Comparison of ENCODE assay signal across 28 cellular contexts in the genomic region with DNA sequence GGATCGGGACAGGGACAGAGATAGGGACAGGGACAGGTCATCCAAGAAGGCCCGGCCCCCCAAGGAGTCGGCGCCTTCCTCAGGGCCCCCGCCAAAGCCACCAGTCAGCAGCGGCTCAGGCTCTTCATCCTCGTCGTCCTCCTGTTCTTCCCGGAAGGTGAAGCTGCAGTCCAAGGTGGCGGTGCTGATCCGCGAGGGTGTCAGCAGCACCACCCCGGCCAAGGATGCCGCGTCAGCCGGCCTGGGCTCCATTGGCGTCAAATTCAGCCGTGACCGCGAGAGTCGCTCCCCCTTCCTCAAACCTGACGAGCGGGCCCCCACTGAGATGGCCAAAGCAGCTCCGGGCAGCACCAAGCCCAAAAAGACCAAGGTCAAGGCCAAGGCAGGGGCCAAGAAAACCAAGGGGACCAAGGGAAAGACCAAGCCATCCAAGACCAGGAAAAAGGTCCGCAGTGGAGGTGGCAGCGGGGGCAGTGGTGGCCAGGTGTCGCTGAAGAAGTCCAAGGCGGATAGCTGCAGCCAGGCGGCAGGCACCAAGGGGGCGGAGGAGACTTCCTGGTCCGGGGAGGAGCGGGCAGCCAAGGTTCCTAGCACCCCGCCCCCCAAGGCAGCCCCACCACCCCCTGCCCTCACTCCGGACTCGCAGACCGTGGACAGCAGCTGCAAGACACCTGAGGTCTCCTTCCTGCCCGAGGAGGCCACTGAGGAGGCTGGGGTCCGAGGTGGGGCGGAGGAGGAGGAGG.
"Had no signal": no experiment of that assay in that cellular context is flagged by ENCODE, and none has a peak within 500 bp of the region (broad histone marks: within the 10 kb centered on the region; RNA-seq: fewer than 3 reads in every experiment).

No MANE protein-coding gene starts in this region.

- H3K27me3 ChIP-seq: left lung, neutrophil, ovary, thyroid gland, upper lobe of right lung had no signal

- H3K9me3 ChIP-seq: left lung, neutrophil, ovary, prostate gland, thyroid gland, upper lobe of right lung had no signal

- H3K9me3 Mint-ChIP-seq: activated CD4-positive, alpha-beta T cell treated with anti-CD3 and anti-CD28 coated beads, Interleukin-2, amount 10 ng/mL, durations not matched to agents 7 days and 5 days; activated naive CD4-positive, alpha-beta T cell treated with anti-CD3 and anti-CD28 coated beads, Interleukin-2, amount 50 U/mL, for 72 hours; activated T-helper 17 cell treated with anti-CD3 and anti-CD28 coated beads, Interleukin-2, amount 50 U/mL, for 72 hours; brain; mesothelial cell of epicardium; naive thymus-derived CD8-positive, alpha-beta T cell; stimulated activated naive CD8-positive, alpha-beta T cell treated with anti-CD3 and anti-CD28 coated beads, Interleukin-15, Interleukin-2, amounts not matched to agents 100 ng/mL and 50 ng/mL, for 24 hours; T-helper 2 cell treated with Interferon-gamma antibody and Interleukin-4, amounts not matched to agents 5 μg/mL and 100 μg/mL, for 36 hours had no signal

- H3K27ac ChIP-seq: left lung, neutrophil, ovary, prostate gland, thyroid gland, upper lobe of right lung, VCaP had no signal

- ATAC-seq: activated CD8-positive, alpha-beta T cell treated with anti-CD3 and anti-CD28 coated beads, Interleukin-2, amount 10 ng/mL, durations not matched to agents 7 days and 5 days; activated naive CD4-positive, alpha-beta T cell treated with anti-CD3 and anti-CD28 coated beads, Interleukin-2, amount 50 U/mL, for 72 hours; activated T-helper 17 cell treated with anti-CD3 and anti-CD28 coated beads, Interleukin-2, amount 50 U/mL, for 72 hours; esophagus mucosa; left lung; naive thymus-derived CD8-positive, alpha-beta T cell; upper lobe of right lung had no signal

- DNase-seq: activated CD4-positive, alpha-beta T cell treated with anti-CD3 and anti-CD28 coated beads, Interleukin-2, amount 10 ng/mL, durations not matched to agents 7 days and 5 days; activated CD4-positive, CD25-positive, alpha-beta regulatory T cell treated with anti-CD3 and anti-CD28 coated beads, Interleukin-2, amount 50 U/mL, for 72 hours; activated CD8-positive, alpha-beta T cell treated with anti-CD3 and anti-CD28 coated beads, Interleukin-2, amount 10 ng/mL, durations not matched to agents 7 days and 5 days; caudate nucleus; dermis blood vessel endothelial cell; effector CD8-positive, alpha-beta T cell; foreskin melanocyte; hippocampal formation; kidney glomerular epithelial cell; naive thymus-derived CD8-positive, alpha-beta T cell; stimulated activated CD4-positive, alpha-beta T cell treated with anti-CD3 and anti-CD28 coated beads, Interleukin-12 subunit alpha, Interleukin-12 subunit beta, amount 100 ng/mL, for 4 hours; stimulated activated CD4-positive, alpha-beta T cell treated with anti-CD3 and anti-CD28 coated beads, Interleukin-4, amount 100 ng/mL, for 4 hours; substantia nigra; thyroid gland; upper lobe of right lung had no signal

- H3K27me3 Mint-ChIP-seq: activated CD4-positive, alpha-beta T cell treated with anti-CD3 and anti-CD28 coated beads, Interleukin-2, amount 10 ng/mL, durations not matched to agents 7 days and 5 days; activated T-helper 17 cell treated with anti-CD3 and anti-CD28 coated beads, Interleukin-2, amount 50 U/mL, for 72 hours; brain; naive thymus-derived CD8-positive, alpha-beta T cell; stimulated activated naive CD8-positive, alpha-beta T cell treated with anti-CD3 and anti-CD28 coated beads, Interleukin-15, Interleukin-2, amounts not matched to agents 100 ng/mL and 50 ng/mL, for 24 hours had no signal

- H3K36me3 ChIP-seq: ovary had no signal

- H3K4me3 ChIP-seq: left lung, lung, ovary, prostate gland, thyroid gland, upper lobe of right lung had no signal

- H3K27ac Mint-ChIP-seq: activated CD4-positive, alpha-beta T cell treated with anti-CD3 and anti-CD28 coated beads, Interleukin-2, amount 10 ng/mL, durations not matched to agents 7 days and 5 days; activated CD8-positive, alpha-beta T cell treated with anti-CD3 and anti-CD28 coated beads, Interleukin-2, amount 10 ng/mL, durations not matched to agents 7 days and 5 days; activated naive CD4-positive, alpha-beta T cell treated with anti-CD3 and anti-CD28 coated beads, Interleukin-2, amount 50 U/mL, for 72 hours; activated T-helper 17 cell treated with anti-CD3 and anti-CD28 coated beads, Interleukin-2, amount 50 U/mL, for 72 hours; mesothelial cell of epicardium; stimulated activated naive CD8-positive, alpha-beta T cell treated with anti-CD3 and anti-CD28 coated beads, Interleukin-15, Interleukin-2, amounts not matched to agents 100 ng/mL and 50 ng/mL, for 24 hours; T-helper 2 cell treated with Interferon-gamma antibody and Interleukin-4, amounts not matched to agents 5 μg/mL and 100 μg/mL, for 36 hours had no signal

- H3K4me1 ChIP-seq: left lung, prostate gland, thyroid gland, upper lobe of right lung had no signal

- H3K4me3 Mint-ChIP-seq: activated CD4-positive, alpha-beta T cell treated with anti-CD3 and anti-CD28 coated beads, Interleukin-2, amount 10 ng/mL, durations not matched to agents 7 days and 5 days; activated CD8-positive, alpha-beta T cell treated with anti-CD3 and anti-CD28 coated beads, Interleukin-2, amount 10 ng/mL, durations not matched to agents 7 days and 5 days; activated T-helper 17 cell treated with anti-CD3 and anti-CD28 coated beads, Interleukin-2, amount 50 U/mL, for 72 hours; brain; mesothelial cell of epicardium; naive thymus-derived CD8-positive, alpha-beta T cell; stimulated activated naive CD8-positive, alpha-beta T cell treated with anti-CD3 and anti-CD28 coated beads, Interleukin-15, Interleukin-2, amounts not matched to agents 100 ng/mL and 50 ng/mL, for 24 hours; T-helper 2 cell treated with Interferon-gamma antibody and Interleukin-4, amounts not matched to agents 5 μg/mL and 100 μg/mL, for 36 hours had no signal

- H3K4me1 Mint-ChIP-seq: activated CD4-positive, alpha-beta T cell treated with anti-CD3 and anti-CD28 coated beads, Interleukin-2, amount 10 ng/mL, durations not matched to agents 7 days and 5 days; activated T-helper 17 cell treated with anti-CD3 and anti-CD28 coated beads, Interleukin-2, amount 50 U/mL, for 72 hours; brain; mesothelial cell of epicardium had no signal
